9 cellular contexts compared by ENCODE assay signal in the genomic region with DNA sequence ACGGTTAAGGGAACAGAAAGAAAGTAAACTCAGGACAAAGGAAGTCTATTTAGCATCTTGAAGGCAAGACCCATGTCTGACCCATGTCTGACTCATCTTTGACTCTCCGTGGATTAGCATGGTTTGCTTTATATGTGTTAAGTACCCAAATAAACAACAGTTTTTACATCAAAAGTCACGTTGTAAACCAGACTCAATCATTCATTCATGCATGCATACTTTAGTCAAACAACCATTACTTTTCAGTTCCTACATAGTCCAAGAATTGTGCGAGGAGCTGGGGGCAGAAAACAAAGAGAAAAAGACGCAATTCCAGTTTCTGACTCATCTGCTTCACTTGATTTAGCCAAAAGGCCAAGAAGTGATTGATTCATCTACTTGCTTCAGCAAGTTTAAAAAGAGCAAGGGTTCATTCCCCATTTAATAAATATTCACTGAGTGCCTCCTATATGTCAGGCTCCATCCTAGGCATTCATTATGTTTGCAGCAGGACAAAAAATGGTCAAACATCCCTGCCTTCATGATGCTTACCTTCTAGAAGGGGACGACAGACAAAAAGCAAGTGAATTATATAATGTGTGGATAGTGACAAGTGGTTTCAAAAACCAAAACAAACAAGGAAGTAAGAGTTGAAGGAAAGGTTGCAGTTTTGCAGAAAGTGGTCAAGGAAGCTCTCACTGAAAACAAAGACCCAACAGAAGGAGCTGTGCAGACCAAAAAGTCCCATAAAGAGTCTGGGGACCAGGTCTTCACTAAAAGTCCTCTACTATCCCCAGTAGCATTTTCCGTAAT.
DNase-seq lines count a peak whose midpoint lies in the region; ATAC-seq and TF ChIP-seq lines count a peak whose summit lies in the region.
"Had no signal": no experiment of that assay in that cellular context is flagged by ENCODE, and none has a peak within 500 bp of the region (broad histone marks: within the 10 kb centered on the region; RNA-seq: fewer than 3 reads in every experiment).

No MANE protein-coding gene starts in this region.

- H3K9ac ChIP-seq in BLaER1 treated with 17β-estradiol and CSF1 and Interleukin-3, amounts not matched to agents 10 nM and 100 nM, result peak overlapping the region; percentile 31 to 84 (median 77); a peak in 20 of 22 replicates

- POLR2A ChIA-PET in activated CD4-positive, alpha-beta memory T cell treated with anti-CD3 and anti-CD28 coated beads, Interleukin-2, amount 10 ng/mL, durations not matched to agents 7 days and 5 days (lab: Charles Lee), result interaction anchor here (1.4 to 2.1 kb wide), 4 partner anchors 10 to 179 kb away, joined by 4 to 16 read pairs (median 6); a partner anchor contains a TSS

- peak overlapping the region; percentile 22 to 97 (median 92); a peak in 21 of 22 replicates for H3K27ac ChIP-seq in BLaER1 treated with 17β-estradiol and CSF1 and Interleukin-3, amounts not matched to agents 10 nM and 100 nM

- H3K4me3 ChIP-seq in BLaER1 treated with 17β-estradiol and CSF1 and Interleukin-3, amounts not matched to agents 10 nM and 100 nM, result peak overlapping the region in 7 of 10 experiments; percentile 9 to 55 (median 25); a peak in 9 of 20 replicates
- H3K4me3 ChIP-seq in kidney epithelial cell (ENCODE audit: low read depth, low read length), result no peak overlapping the region

- no peaks in the 10 kb centered on the region for H3K36me3 ChIP-seq in BLaER1 treated with 17β-estradiol and CSF1 and Interleukin-3, amounts not matched to agents 10 nM and 100 nM
- H3K36me3 ChIP-seq in kidney epithelial cell (ENCODE audit: control insufficient read depth, insufficient read depth, low read length), result no peaks in the 10 kb centered on the region

- peak overlapping the region; percentile 94 for H3K27ac Mint-ChIP-seq in activated CD4-positive, alpha-beta memory T cell treated with anti-CD3 and anti-CD28 coated beads, Interleukin-2, amount 10 ng/mL, durations not matched to agents 7 days and 5 days

- peak overlapping the region; percentile 69 to 97 (median 84) for H3K4me2 ChIP-seq in BLaER1 treated with 17β-estradiol and CSF1 and Interleukin-3, amounts not matched to agents 10 nM and 100 nM

- H3K27me3 ChIP-seq in BLaER1 treated with 17β-estradiol and CSF1 and Interleukin-3, amounts not matched to agents 10 nM and 100 nM, result no peaks in the 10 kb centered on the region
- no peaks in the 10 kb centered on the region for H3K27me3 ChIP-seq in kidney epithelial cell (ENCODE audit: control insufficient read depth, insufficient read depth, low read length)

- ATAC-seq in HG02759 (IDR thresholded peaks at IDR 0.05; ENCODE audit: unreplicated experiment), result peak; percentile 32
- ATAC-seq in HG03025 (IDR thresholded peaks at IDR 0.05; ENCODE audit: low FRiP score, unreplicated experiment), result no peak
- no peak for ATAC-seq in GM18870 (IDR thresholded peaks at IDR 0.05; ENCODE audit: unreplicated experiment)
- no peak for ATAC-seq in HG03196 (IDR thresholded peaks at IDR 0.05; ENCODE audit: unreplicated experiment)

- peaks cover 23% of the 10 kb centered on the region for H3K36me3 Mint-ChIP-seq in activated CD4-positive, alpha-beta memory T cell treated with anti-CD3 and anti-CD28 coated beads, Interleukin-2, amount 10 ng/mL, durations not matched to agents 7 days and 5 days (ENCODE audit: low read depth)

- H3K27me3 Mint-ChIP-seq in activated CD4-positive, alpha-beta memory T cell treated with anti-CD3 and anti-CD28 coated beads, Interleukin-2, amount 10 ng/mL, durations not matched to agents 7 days and 5 days, result no peaks in the 10 kb centered on the region

- peaks cover 0 to 56% (median 39%) of the 10 kb centered on the region in 11 experiments; a peak in 18 of 22 replicates for H3K9me3 ChIP-seq in BLaER1 treated with 17β-estradiol and CSF1 and Interleukin-3, amounts not matched to agents 10 nM and 100 nM (replicated peaks in 1 of 11)

- H3K4me1 Mint-ChIP-seq in activated CD4-positive, alpha-beta memory T cell treated with anti-CD3 and anti-CD28 coated beads, Interleukin-2, amount 10 ng/mL, durations not matched to agents 7 days and 5 days, result peaks cover 68% of the 10 kb centered on the region

- CTCF ChIA-PET in activated CD4-positive, alpha-beta memory T cell treated with anti-CD3 and anti-CD28 coated beads, Interleukin-2, amount 10 ng/mL, durations not matched to agents 7 days and 5 days (lab: Charles Lee), result interaction anchor here (0.6 kb wide), 1 partner anchor 475 kb away, joined by 3 read pairs; no protein-coding TSS in a partner anchor

- peaks cover 11% of the 10 kb centered on the region for H3K9me3 Mint-ChIP-seq in activated CD4-positive, alpha-beta memory T cell treated with anti-CD3 and anti-CD28 coated beads, Interleukin-2, amount 10 ng/mL, durations not matched to agents 7 days and 5 days

- no peaks in the 10 kb centered on the region for H4K20me1 ChIP-seq in BLaER1 treated with 17β-estradiol and CSF1 and Interleukin-3, amounts not matched to agents 10 nM and 100 nM

- intact Hi-C loops in posterior vena cava (cut with DNase I), result no loop called here

- peaks cover 84 to 97% (median 86%) of the 10 kb centered on the region in 10 experiments for H3K4me1 ChIP-seq in BLaER1 treated with 17β-estradiol and CSF1 and Interleukin-3, amounts not matched to agents 10 nM and 100 nM

- DNase-seq in activated CD4-positive, alpha-beta memory T cell treated with anti-CD3 and anti-CD28 coated beads, Interleukin-2, amount 10 ng/mL, durations not matched to agents 7 days and 5 days, result no peak
- peak; percentile 73 for DNase-seq in kidney epithelial cell (ENCODE audit: low read depth)
- no peak for DNase-seq in posterior vena cava (ENCODE audit: low spot score)
- DNase-seq: erythroblast had no signal

- H3K4me3 Mint-ChIP-seq in activated CD4-positive, alpha-beta memory T cell treated with anti-CD3 and anti-CD28 coated beads, Interleukin-2, amount 10 ng/mL, durations not matched to agents 7 days and 5 days, result peak overlapping the region; percentile 26

- TF ChIP-seq CTCF in kidney epithelial cell (IDR thresholded peaks at IDR 0.05; ENCODE audit: insufficient read depth, low read length, poor library complexity, severe bottlenecking), result no peak
